21 cellular contexts compared by ENCODE assay signal in the genomic region with DNA sequence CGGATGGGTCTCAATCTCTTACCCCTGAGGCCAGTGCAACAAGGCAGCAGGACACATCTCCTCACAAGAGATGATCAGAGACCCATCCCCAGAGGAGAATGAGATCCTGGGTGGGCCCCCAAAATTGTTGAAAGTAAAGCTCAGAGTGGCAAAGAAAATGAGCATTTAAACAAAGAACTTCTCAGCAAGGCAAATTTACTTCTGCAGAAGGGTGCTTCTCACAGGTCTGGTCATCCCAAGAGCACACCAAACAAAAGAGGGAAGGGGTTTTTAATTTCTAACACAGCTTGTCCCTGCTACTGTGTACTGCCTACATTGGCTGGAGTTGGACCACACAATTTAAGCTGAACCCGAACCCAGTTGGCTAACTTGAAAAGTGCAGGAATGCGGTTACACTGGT.
A peak's percentile ranks its signal among the peaks of the same experiment; 100 is the strongest.
DNase-seq lines count a peak whose midpoint lies in the region; ATAC-seq and TF ChIP-seq lines count a peak whose summit lies in the region.
"Had no signal": no experiment of that assay in that cellular context is flagged by ENCODE, and none has a peak within 500 bp of the region (broad histone marks: within the 10 kb centered on the region; RNA-seq: fewer than 3 reads in every experiment).

No MANE protein-coding gene starts in this region.

- TF ChIP-seq CTCF in endodermal cell (conservative IDR thresholded peaks at IDR 0.05) (no peak), nephron progenitor cell (IDR thresholded peaks at IDR 0.05) (no peak), left lung (IDR thresholded peaks at IDR 0.05) (no peak)

- H3K79me2 ChIP-seq in GM23248 (ENCODE audit: insufficient read depth) = no peaks in the 10 kb centered on the region

- no peak overlapping the region for H3K4me2 ChIP-seq in GM23248 (ENCODE audit: unreplicated experiment)
- H3K4me2 ChIP-seq: A549 had no signal

- no peaks in the 10 kb centered on the region for H3K9me2 ChIP-seq in GM23248 (ENCODE audit: insufficient read depth)

- H3K9me3 Mint-ChIP-seq in endodermal cell = peaks cover 56% of the 10 kb centered on the region
- H3K9me3 Mint-ChIP-seq in nephron progenitor cell = peaks cover 47% of the 10 kb centered on the region

- in situ Hi-C loops in GM23248 (cut with MboI) = no loop called here

- peaks cover 4% of the 10 kb centered on the region for H3K9me3 ChIP-seq in GM23248 (ENCODE audit: low read depth)
- H3K9me3 ChIP-seq in endodermal cell (ENCODE audit: control insufficient read depth, low read length) = peaks cover 72% of the 10 kb centered on the region
- peaks cover 0 to 74% of the 10 kb centered on the region in 2 donors for H3K9me3 ChIP-seq in left lung
- no peaks in the 10 kb centered on the region for H3K9me3 ChIP-seq in SJCRH30 (replicated peaks)

- H3F3A ChIP-seq in GM23248 (ENCODE audit: insufficient read depth) = no peaks in the 10 kb centered on the region

- H3K4me1 ChIP-seq in GM23248 (ENCODE audit: insufficient read depth) = no peaks in the 10 kb centered on the region
- H3K4me1 ChIP-seq in endodermal cell (ENCODE audit: control insufficient read depth, insufficient read depth, low read length) = no peaks in the 10 kb centered on the region
- H3K4me1 ChIP-seq in left lung = no peaks in the 10 kb centered on the region
- H3K4me1 ChIP-seq in SJCRH30 = no peaks in the 10 kb centered on the region
- H3K4me1 ChIP-seq: A549, Peyer's patch had no signal

- H3K36me3 ChIP-seq in GM23248 (ENCODE audit: low read depth) (no peaks in the 10 kb centered on the region), endodermal cell (ENCODE audit: control insufficient read depth, insufficient read depth, low read length) (no peaks in the 10 kb centered on the region), left lung (no peaks in the 10 kb centered on the region), SJCRH30 (no peaks in the 10 kb centered on the region)
- H3K36me3 ChIP-seq: Peyer's patch had no signal

- no peak overlapping the region for H2AFZ ChIP-seq in GM23248

- H4K20me1 ChIP-seq in GM23248 (ENCODE audit: insufficient read depth) = no peaks in the 10 kb centered on the region

- 56 to 61% methylated on average over 3 of the region's 3 CpGs for WGBS in GM23248 (ENCODE audit: low coverage in 1 of 2, low lambda C conversion rate in 2 of 2, missing lambda C conversion rate in 2 of 2), 2 experiments
- WGBS in endodermal cell (ENCODE audit: insufficient coverage in 1 of 2, insufficient read length in 1 of 2), 2 experiments = 95 to 100% methylated on average over 3 of the region's 3 CpGs

- no peaks in the 10 kb centered on the region for H3K27me3 ChIP-seq in GM23248 (replicated peaks; ENCODE audit: insufficient read depth)
- H3K27me3 ChIP-seq in endodermal cell (ENCODE audit: control insufficient read depth, insufficient read depth, low read length, poor library complexity, severe bottlenecking) = no peaks in the 10 kb centered on the region
- H3K27me3 ChIP-seq in left lung = no peaks in the 10 kb centered on the region
- H3K27me3 ChIP-seq in SJCRH30 = no peaks in the 10 kb centered on the region
- H3K27me3 ChIP-seq: Peyer's patch had no signal

- intact Hi-C loops in left lung (cut with DNase I) = no loop called here

- H3K9ac ChIP-seq in GM23248 = no peak overlapping the region
- H3K9ac ChIP-seq in endodermal cell (ENCODE audit: extremely low read depth, low read length, poor library complexity, severe bottlenecking) = no peak overlapping the region

- no peaks in the 10 kb centered on the region for H3K4me1 Mint-ChIP-seq in endodermal cell
- H3K4me1 Mint-ChIP-seq in nephron progenitor cell = peaks cover 6% of the 10 kb centered on the region
- H3K4me1 Mint-ChIP-seq: B cell, CD14-positive monocyte, T-cell had no signal

- DNase-seq in GM23248 = peak; percentile 0
- peak; percentile 7 for DNase-seq in OCI-M1 (lab: John Stamatoyannopoulos, UW)
- no peak for DNase-seq in endodermal cell
- DNase-seq in nephron progenitor cell = no peak
- DNase-seq in NCI-H2107 treated with DMSO at 0.1 percent for 48 hours (lab: John Stamatoyannopoulos, UW; ENCODE audit: unreplicated experiment) = no peak
- no peak for DNase-seq in left lung
- DNase-seq in SJCRH30 = no peak
- DNase-seq: EL, HCEC 1CT, IMR-90, NCI-H1436, NCI-H2029, NCI-H2171, NCI-H345, NCI-H524, NCI-H82, Peyer's patch, T-cell had no signal

- peaks cover 6% of the 10 kb centered on the region for H3K36me3 Mint-ChIP-seq in endodermal cell (ENCODE audit: low read depth)
- H3K36me3 Mint-ChIP-seq in nephron progenitor cell (ENCODE audit: low read depth) = no peaks in the 10 kb centered on the region
- H3K36me3 Mint-ChIP-seq: CD14-positive monocyte, T-cell had no signal

- H3K27me3 Mint-ChIP-seq in endodermal cell (ENCODE audit: insufficient read depth) (no peaks in the 10 kb centered on the region), nephron progenitor cell (ENCODE audit: low read depth, poor library complexity) (no peaks in the 10 kb centered on the region)
- H3K27me3 Mint-ChIP-seq: B cell, T-cell had no signal

- H3K4me3 Mint-ChIP-seq in endodermal cell (no peak overlapping the region), nephron progenitor cell (no peak overlapping the region)
- H3K4me3 Mint-ChIP-seq: B cell, CD14-positive monocyte, T-cell had no signal

- H3K4me3 ChIP-seq in GM23248 (no peak overlapping the region), endodermal cell (ENCODE audit: low read length) (peak overlapping the region; percentile 65), left lung (no peak overlapping the region), SJCRH30 (no peak overlapping the region)
- H3K4me3 ChIP-seq: A549, Peyer's patch had no signal

- ATAC-seq in left lung = no peak
- ATAC-seq: A549, T-cell had no signal

- H3K27ac ChIP-seq in GM23248 (no peak overlapping the region), endodermal cell (ENCODE audit: low read depth, low read length) (no peak overlapping the region), left lung (no peak overlapping the region), SJCRH30 (no peak overlapping the region)
- H3K27ac ChIP-seq: A549, Peyer's patch had no signal

- H3K27ac Mint-ChIP-seq in endodermal cell = no peak overlapping the region
- peak overlapping the region; percentile 93 for H3K27ac Mint-ChIP-seq in nephron progenitor cell
- H3K27ac Mint-ChIP-seq: B cell, CD14-positive monocyte, T-cell had no signal

Comparison
In these comparisons a context has a peak if more than half of its experiments do, and no peak if none do; other contexts are left out.
1. DNase-seq: peak in GM23248 (single experiment) and OCI-M1 (single experiment); none in endodermal cell (single experiment), nephron progenitor cell (single experiment), NCI-H2107 treated with DMSO at 0.1 percent for 48 hours (single experiment), left lung (0 of 2) and SJCRH30 (0 of 2).